ENCODE assay signal across 18 cellular contexts in genomic region chr11:77525455-77526091, GRCh38. TPM values are rescaled to one million over a fixed set of nuclear protein-coding genes. Genes with fewer than 3 reads are reported as not detected.
DNase-seq lines count a peak whose midpoint lies in the region; ATAC-seq and TF ChIP-seq lines count a peak whose summit lies in the region.
"Had no signal": no experiment of that assay in that cellular context is flagged by ENCODE, and none has a peak within 500 bp of the region (broad histone marks: within the 10 kb centered on the region; RNA-seq: fewer than 3 reads in every experiment).

No MANE protein-coding gene starts in this region.

- in situ Hi-C loops in gastrocnemius medialis (cut with MboI; ENCODE audit: low sequenced_read_pairs in 4 of 4), result no loop called here

- H3K36me3 Mint-ChIP-seq in nephron progenitor cell (ENCODE audit: low read depth), result no peaks in the 10 kb centered on the region

- no peaks in the 10 kb centered on the region for H3K27me3 ChIP-seq in gastrocnemius medialis

- H3K4me1 ChIP-seq in gastrocnemius medialis, result peaks cover 0 to 7% of the 10 kb centered on the region in 2 donors
- H3K4me1 ChIP-seq: prostate gland had no signal

- no peaks in the 10 kb centered on the region for H3K9me3 Mint-ChIP-seq in nephron progenitor cell
- H3K9me3 Mint-ChIP-seq: activated T-helper 17 cell treated with anti-CD3 and anti-CD28 coated beads, Interleukin-2, amount 50 U/mL, for 72 hours; CD4-positive, alpha-beta T cell; central memory CD8-positive, alpha-beta T cell had no signal

- H3K27me3 Mint-ChIP-seq in nephron progenitor cell (ENCODE audit: low read depth, poor library complexity), result peaks cover 2% of the 10 kb centered on the region
- H3K27me3 Mint-ChIP-seq: activated T-helper 17 cell treated with anti-CD3 and anti-CD28 coated beads, Interleukin-2, amount 50 U/mL, for 72 hours; CD4-positive, alpha-beta T cell; central memory CD8-positive, alpha-beta T cell had no signal

- no peak for ATAC-seq in HG03439 (IDR thresholded peaks at IDR 0.05; ENCODE audit: unreplicated experiment)
- ATAC-seq in gastrocnemius medialis, result no peak
- ATAC-seq: activated T-helper 17 cell treated with anti-CD3 and anti-CD28 coated beads, Interleukin-2, amount 50 U/mL, for 72 hours had no signal

- H3K4me3 Mint-ChIP-seq in nephron progenitor cell, result no peak overlapping the region
- H3K4me3 Mint-ChIP-seq: activated T-helper 17 cell treated with anti-CD3 and anti-CD28 coated beads, Interleukin-2, amount 50 U/mL, for 72 hours; CD4-positive, alpha-beta T cell; central memory CD8-positive, alpha-beta T cell had no signal

- no peak for TF ChIP-seq POLR2A in NB4 (IDR thresholded peaks at IDR 0.05; ENCODE audit: extremely low read depth, insufficient read length)
- no peak for TF ChIP-seq POLR2A in gastrocnemius medialis (IDR thresholded peaks at IDR 0.05)

- DNase-seq in Ammon's horn (ENCODE audit: low spot score), result peak; percentile 62
- DNase-seq in NB4 (ENCODE audit: low read depth), result peak; percentile 37
- DNase-seq in fibroblast of mammary gland (ENCODE audit: low read depth), result peak; percentile 21
- no peak for DNase-seq in nephron progenitor cell
- no peak for DNase-seq in gastrocnemius medialis
- DNase-seq in activated CD4-positive, alpha-beta T cell treated with anti-CD3 and anti-CD28 coated beads, Interleukin-2, amount 50 U/mL, for 1 hour, result no peak
- DNase-seq in NCI-H774 (lab: John Stamatoyannopoulos, UW), result no peak
- DNase-seq: activated CD8-positive, alpha-beta memory T cell treated with anti-CD3 and anti-CD28 coated beads for 24 hours; CD4-positive, alpha-beta T cell; DND-41; HCEC 1CT; NCI-H146; trophoblast cell had no signal

- no peak overlapping the region for H3K4me3 ChIP-seq in NB4 (ENCODE audit: low read depth, low read length)
- no peak overlapping the region for H3K4me3 ChIP-seq in fibroblast of mammary gland (ENCODE audit: control insufficient read depth, low read depth, low read length)
- no peak overlapping the region for H3K4me3 ChIP-seq in gastrocnemius medialis
- H3K4me3 ChIP-seq: prostate gland had no signal

- no peaks in the 10 kb centered on the region for H3K9me3 ChIP-seq in gastrocnemius medialis
- H3K9me3 ChIP-seq: prostate gland had no signal

- TF ChIP-seq CTCF in NB4 (IDR thresholded peaks at IDR 0.05; ENCODE audit: low read depth, low read length) (no peak), fibroblast of mammary gland (conservative IDR thresholded peaks at IDR 0.05; ENCODE audit: control insufficient read depth, insufficient read depth, low read depth, low read length) (no peak), nephron progenitor cell (IDR thresholded peaks at IDR 0.05) (no peak), gastrocnemius medialis (IDR thresholded peaks at IDR 0.05 in 4 of 5, conservative IDR thresholded peaks at IDR 0.05 in 1 of 5) (no peak)

- no peaks in the 10 kb centered on the region for H3K36me3 ChIP-seq in gastrocnemius medialis
- H3K36me3 ChIP-seq: prostate gland had no signal

- intact Hi-C loops in gastrocnemius medialis (cut with DNase I; ENCODE audit: low total_unique reads), result no loop called here

- no peak overlapping the region for H3K27ac ChIP-seq in gastrocnemius medialis
- H3K27ac ChIP-seq: prostate gland, VCaP had no signal

- H3K27ac Mint-ChIP-seq in nephron progenitor cell, result peak overlapping the region; percentile 24
- H3K27ac Mint-ChIP-seq: activated T-helper 17 cell treated with anti-CD3 and anti-CD28 coated beads, Interleukin-2, amount 50 U/mL, for 72 hours; CD4-positive, alpha-beta T cell had no signal

- H3K4me1 Mint-ChIP-seq in nephron progenitor cell, result peaks cover 4% of the 10 kb centered on the region
- H3K4me1 Mint-ChIP-seq: activated T-helper 17 cell treated with anti-CD3 and anti-CD28 coated beads, Interleukin-2, amount 50 U/mL, for 72 hours; central memory CD8-positive, alpha-beta T cell had no signal

RNA-seq across cellular contexts. Expression of gene PAK1, which starts 51.7 kb away (rescaled TPM):
- total RNA-seq in gastrocnemius medialis, result 10 to 100 TPM; 22.3 to 34.4 (median 27.9) TPM

Comparison
In these comparisons a context has a peak if more than half of its experiments do, and no peak if none do; other contexts are left out.
1. DNase-seq: peak in Ammon's horn (single experiment), NB4 (single experiment) and fibroblast of mammary gland (single experiment); none in nephron progenitor cell (single experiment), gastrocnemius medialis (0 of 2), activated CD4-positive, alpha-beta T cell treated with anti-CD3 and anti-CD28 coated beads, Interleukin-2, amount 50 U/mL, for 1 hour (single experiment) and NCI-H774 (single experiment).